32 cellular contexts compared by ENCODE assay signal in the genomic region with DNA sequence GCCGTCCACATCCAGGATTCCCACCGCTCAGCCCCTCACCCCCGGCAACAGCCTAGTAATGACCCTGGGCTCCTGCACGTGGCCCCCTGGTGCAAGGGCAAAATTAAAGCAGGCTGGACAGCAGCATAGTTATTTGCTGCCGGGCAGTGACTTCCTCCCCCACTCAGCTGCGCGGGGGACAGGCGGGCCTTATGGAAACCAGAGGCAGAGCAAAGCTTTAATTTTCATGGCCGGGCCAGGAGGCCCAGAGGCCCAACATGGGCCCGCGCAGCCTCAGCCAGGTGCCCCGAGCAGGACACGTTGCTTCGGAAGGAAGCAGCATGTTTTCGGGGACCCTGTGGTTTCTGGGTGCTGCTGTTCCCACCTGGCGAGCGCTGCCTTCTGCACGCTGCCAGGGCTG.
"Had no signal": no experiment of that assay in that cellular context is flagged by ENCODE, and none has a peak within 500 bp of the region (broad histone marks: within the 10 kb centered on the region; RNA-seq: fewer than 3 reads in every experiment).

No MANE protein-coding gene starts in this region.

- H3K36me3 ChIP-seq: adrenal gland, brain microvascular endothelial cell, Peyer's patch had no signal

- ATAC-seq: activated naive CD4-positive, alpha-beta T cell treated with anti-CD3 and anti-CD28 coated beads, Interleukin-2, amount 50 U/mL, for 72 hours; activated T-cell treated with anti-CD3 and anti-CD28 coated beads, Interleukin-2, amount 50 U/mL, for 4 hours; PC-3 had no signal

- DNase-seq: activated B cell treated with CpG ODN at 0.5 μM for 24 hours; activated CD4-positive, alpha-beta memory T cell treated with anti-CD3 and anti-CD28 coated beads for 36 hours; activated CD4-positive, alpha-beta T cell treated with anti-CD3 and anti-CD28 coated beads for 4 hours; activated CD4-positive, alpha-beta T cell treated with anti-CD3 and anti-CD28 coated beads, Interleukin-2, amount 50 U/mL, for 1 hour; activated CD4-positive, CD25-positive, alpha-beta regulatory T cell treated with anti-CD3 and anti-CD28 coated beads, Interleukin-2, amount 50 U/mL, for 72 hours; activated CD8-positive, alpha-beta memory T cell treated with anti-CD3 and anti-CD28 coated beads, Interleukin-2, amount 50 U/mL, for 4 hours; activated gamma-delta T cell treated with Interleukin-2 at 50 U/mL for 16 hours; activated naive CD4-positive, alpha-beta T cell treated with anti-CD3 and anti-CD28 coated beads for 36 hours; activated T-cell treated with anti-CD3 and anti-CD28 coated beads for 4 hours; activated T-cell treated with anti-CD3 and anti-CD28 coated beads, Interleukin-2, amount 50 U/mL, for 4 hours; adrenal gland; brain microvascular endothelial cell; Karpas-422; KBM-7; NCI-H1048; NCI-H1105 treated with DMSO at 0.1 percent for 48 hours; NCI-H1436 treated with DMSO at 0.1 percent for 48 hours; NCI-H1694 treated with DMSO at 0.1 percent for 48 hours; NCI-H2029; NCI-H510A; NCI-H526; NCI-H748 treated with DMSO at 0.1 percent for 48 hours; NK-92 treated with Interleukin-12 subunit alpha and Interleukin-12 subunit beta, amount 100 ng/mL, for 24 hours; PC-3; Peyer's patch; RPMI8226; SW 1271; T-helper 1 cell; T-helper 2 cell; T-helper 9 cell had no signal

- H3K27ac ChIP-seq: adrenal gland, brain microvascular endothelial cell, Peyer's patch, VCaP had no signal

- H3K4me3 ChIP-seq: adrenal gland, Peyer's patch had no signal

- H3K4me1 ChIP-seq: adrenal gland, Peyer's patch had no signal

- H3K9me3 ChIP-seq: adrenal gland, Peyer's patch had no signal

- H3K27me3 ChIP-seq: Peyer's patch had no signal
